ENCODE assay signal across 8 cellular contexts in the genomic region with DNA sequence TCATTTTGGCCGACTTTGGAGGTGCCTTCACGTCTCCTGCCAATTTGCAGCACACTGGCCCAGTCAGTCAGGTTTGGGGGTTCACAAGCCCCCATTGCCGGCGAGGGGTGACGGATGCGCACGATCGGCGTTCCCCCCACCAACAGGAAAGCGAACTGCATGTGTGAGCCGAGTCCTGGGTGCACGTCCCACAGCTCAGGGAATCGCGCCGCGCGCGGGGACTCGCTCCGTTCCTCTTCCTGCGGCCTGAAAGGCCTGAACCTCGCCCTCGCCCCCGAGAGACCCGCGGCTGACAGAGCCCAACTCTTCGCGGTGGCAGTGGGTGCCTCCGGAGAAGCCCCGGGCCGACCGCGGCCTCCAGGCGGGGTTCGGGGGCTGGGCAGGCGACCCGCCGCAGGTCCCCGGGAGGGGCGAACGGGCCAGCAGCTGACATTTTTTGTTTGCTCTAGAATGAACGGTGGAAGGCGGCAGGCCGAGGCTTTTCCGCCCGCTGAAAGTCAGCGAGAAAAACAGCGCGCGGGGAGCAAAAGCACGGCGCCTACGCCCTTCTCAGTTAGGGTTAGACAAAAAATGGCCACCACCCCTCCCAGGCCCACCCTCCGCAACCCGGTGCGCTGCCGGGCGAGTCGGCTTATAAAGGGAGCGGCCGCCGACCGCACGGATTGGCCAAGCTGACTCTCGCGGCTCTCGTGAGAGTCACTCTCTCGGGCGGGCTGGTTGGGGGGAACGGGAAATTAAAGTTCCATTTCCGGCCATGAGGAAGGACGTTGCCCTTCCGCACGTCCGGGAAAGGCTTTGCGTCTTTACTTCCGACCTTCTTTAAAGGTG.
DNase-seq lines count a peak whose midpoint lies in the region; ATAC-seq lines count a peak whose summit lies in the region.

Gene TERC, minus strand, starts transcription at position 608 of the 828 bp plus-strand sequence.

- peak within 1 kb of the TSS; percentile 92 for H3K4me3 Mint-ChIP-seq in central memory CD8-positive, alpha-beta T cell

- peaks cover 15% of the 10 kb centered on the region for H3K36me3 Mint-ChIP-seq in central memory CD8-positive, alpha-beta T cell (ENCODE audit: insufficient read depth)

- peak; percentile 89 for DNase-seq in ACHN
- DNase-seq in NCI-H2227 (lab: John Stamatoyannopoulos, UW; ENCODE audit: unreplicated experiment) = peak; percentile 98
- DNase-seq in central memory CD8-positive, alpha-beta T cell (ENCODE audit: low spot score in 2 of 2) = peak; percentile 82 to 90
- DNase-seq in iris pigment epithelial cell (ENCODE audit: low read depth) = peak; percentile 90
- peak; percentile 86 for DNase-seq in stimulated activated CD4-positive, alpha-beta T cell treated with anti-CD3 and anti-CD28 coated beads, Interleukin-12 subunit alpha, Interleukin-12 subunit beta, amount 100 ng/mL, for 24 hours (ENCODE audit: low read depth in 2 of 2)

- H3K9me3 Mint-ChIP-seq in central memory CD8-positive, alpha-beta T cell = peaks cover 5% of the 10 kb centered on the region

- H3K27ac Mint-ChIP-seq in central memory CD8-positive, alpha-beta T cell (ENCODE audit: low read depth) = peak within 1 kb of the TSS; percentile 93

- H3K4me1 Mint-ChIP-seq in central memory CD8-positive, alpha-beta T cell = peaks cover 16% of the 10 kb centered on the region

- peak; percentile 78 for ATAC-seq in GM18867 (IDR thresholded peaks at IDR 0.05; ENCODE audit: unreplicated experiment)
- ATAC-seq in HG03097 (IDR thresholded peaks at IDR 0.05; ENCODE audit: low FRiP score, unreplicated experiment) = peak; percentile 76
- ATAC-seq in activated CD4-positive, CD25-positive, alpha-beta regulatory T cell treated with anti-CD3 and anti-CD28 coated beads, Interleukin-2, amount 50 U/mL, for 24 hours = peak; percentile 92 to 94
- peak; percentile 89 for ATAC-seq in central memory CD8-positive, alpha-beta T cell (replicated peaks; ENCODE audit: extremely low read depth, poor library complexity, severe bottlenecking)

- in situ Hi-C loops in ACHN (cut with HindIII; ENCODE audit: low pct_ligation_motif_present, low pct_unique_long_range_greater_than_20kb, low sequenced_read_pairs) = no loop called here

- no peaks in the 10 kb centered on the region for H3K27me3 Mint-ChIP-seq in central memory CD8-positive, alpha-beta T cell

Comparison
In these comparisons a context has a peak if more than half of its experiments do, and no peak if none do; other contexts are left out.
1. Peak in every context shown above with its lines: DNase-seq and ATAC-seq.